In the genomic region with DNA sequence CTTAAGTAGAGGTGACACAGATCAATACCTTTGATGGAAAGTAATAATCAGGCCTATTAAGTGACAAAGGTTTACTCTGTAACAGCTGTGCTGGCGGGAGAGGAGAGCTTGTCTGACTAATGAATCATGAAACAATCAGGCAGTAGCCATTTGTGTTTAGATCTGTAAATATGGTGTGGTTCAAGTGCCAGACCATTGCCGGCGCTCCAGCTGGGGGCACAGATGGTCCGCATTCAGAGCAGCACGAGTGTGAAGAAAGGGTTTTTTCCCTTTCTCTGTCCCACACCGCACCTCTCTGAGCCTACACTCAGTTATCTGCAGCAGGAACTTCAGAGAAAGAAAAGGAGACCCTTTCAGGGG, we compare ENCODE assay signal across 11 cellular contexts.
A peak's percentile ranks its signal among the peaks of the same experiment; 100 is the strongest.
DNase-seq lines count a peak whose midpoint lies in the region; FAIRE-seq lines count a peak whose summit lies in the region.
"Had no signal": no experiment of that assay in that cellular context is flagged by ENCODE, and none has a peak within 500 bp of the region (broad histone marks: within the 10 kb centered on the region; RNA-seq: fewer than 3 reads in every experiment).

No MANE protein-coding gene starts in this region.

- FAIRE-seq in urothelium cell line (lab: Jason Lieb, UNC) = peak; percentile 79

- H3K4me3 ChIP-seq in endocrine pancreas (ENCODE audit: control insufficient read depth, insufficient read depth, low read length) = peak overlapping the region; percentile 61

- no peaks in the 10 kb centered on the region for H3K27me3 ChIP-seq in endocrine pancreas (ENCODE audit: control insufficient read depth, insufficient read depth, low read length)
- H3K27me3 ChIP-seq: MG63 had no signal

- no peak overlapping the region for H3K9ac ChIP-seq in endocrine pancreas (ENCODE audit: control insufficient read depth, insufficient read depth, low read length)

- H3K36me3 ChIP-seq in endocrine pancreas (ENCODE audit: control insufficient read depth, insufficient read depth, low read length) = no peaks in the 10 kb centered on the region
- H3K36me3 ChIP-seq: MG63 had no signal

- no peaks in the 10 kb centered on the region for H3K4me1 ChIP-seq in endocrine pancreas (ENCODE audit: control insufficient read depth, insufficient read depth, low read length)

- no peaks in the 10 kb centered on the region for H3K9me3 ChIP-seq in endocrine pancreas (ENCODE audit: control insufficient read depth, low read length)
- H3K9me3 ChIP-seq: MG63 had no signal

- peak; percentile 24 for DNase-seq in DMS79 treated with DMSO at 0.1 percent for 48 hours (lab: John Stamatoyannopoulos, UW)
- DNase-seq in DMS79 (lab: John Stamatoyannopoulos, UW) = no peak
- DNase-seq in NCI-H510A treated with DMSO at 0.1 percent for 48 hours (lab: John Stamatoyannopoulos, UW) = peak; percentile 81
- peak; percentile 8 for DNase-seq in urothelium cell line (ENCODE audit: low spot score)
- DNase-seq in UCSD-AML1 (lab: John Stamatoyannopoulos, UW; ENCODE audit: unreplicated experiment) = no peak
- DNase-seq in iPS-NIHi7 (ENCODE audit: extremely low spot score) = no peak
- no peak for DNase-seq in DMS114 treated with DMSO at 0.1 percent for 48 hours (lab: John Stamatoyannopoulos, UW; ENCODE audit: unreplicated experiment)
- DNase-seq: 8988T; activated CD4-positive, CD25-positive, alpha-beta regulatory T cell treated with anti-CD3 and anti-CD28 coated beads, Interleukin-2, amount 50 U/mL, for 72 hours had no signal

Comparison
In these comparisons a context has a peak if more than half of its experiments do, and no peak if none do; other contexts are left out.
1. DNase-seq: peak in DMS79 treated with DMSO at 0.1 percent for 48 hours (single experiment), NCI-H510A treated with DMSO at 0.1 percent for 48 hours (single experiment) and urothelium cell line (single experiment); none in DMS79 (single experiment), UCSD-AML1 (single experiment), iPS-NIHi7 (single experiment) and DMS114 treated with DMSO at 0.1 percent for 48 hours (single experiment).